In genomic region chr11:33045551-33046255, GRCh38 we compare ENCODE assay signal across 18 cellular contexts. TPM values are rescaled to one million over a fixed set of nuclear protein-coding genes. Genes with fewer than 3 reads are reported as not detected.
DNase-seq lines count a peak whose midpoint lies in the region; ATAC-seq and TF ChIP-seq lines count a peak whose summit lies in the region.
"Had no signal": no experiment of that assay in that cellular context is flagged by ENCODE, and none has a peak within 500 bp of the region (broad histone marks: within the 10 kb centered on the region; RNA-seq: fewer than 3 reads in every experiment).

No MANE protein-coding gene starts in this region.

- intact Hi-C loops in Calu3 (cut with micrococcal nuclease; ENCODE audit: unreplicated experiment), result no loop called here
- intact Hi-C loops in left colon (cut with DNase I, micrococcal nuclease), result no loop called here

- peak overlapping the region; percentile 77 for H3K27ac ChIP-seq in VCaP

- peaks cover 37% of the 10 kb centered on the region for H3K4me1 Mint-ChIP-seq in Calu3 (ENCODE audit: low read depth, unreplicated experiment)

- CTCF ChIA-PET in Calu3 (lab: Charles Lee), result interaction anchor here (0.6 kb wide), 1 partner anchor 312 kb away, joined by 3 read pairs; no protein-coding TSS in a partner anchor

- DNase-seq in Calu3, result peak; percentile 69
- peak; percentile 26 for DNase-seq in LHCN-M2 (ENCODE audit: low read depth)
- DNase-seq in left colon, result peak; percentile 77
- DNase-seq in activated naive CD4-positive, alpha-beta T cell treated with anti-CD3 and anti-CD28 coated beads, Interleukin-2, amount 50 U/mL, for 16 hours, result no peak
- DNase-seq in epidermal melanocyte (ENCODE audit: insufficient read length, low spot score), result no peak
- no peak for DNase-seq in NCI-H82 treated with DMSO at 0.1 percent for 48 hours (lab: John Stamatoyannopoulos, UW; ENCODE audit: unreplicated experiment)
- DNase-seq: activated CD8-positive, alpha-beta memory T cell treated with anti-CD3 and anti-CD28 coated beads, Interleukin-2, amount 50 U/mL, for 4 hours; BE2C; caudate nucleus; DMS53; glutamatergic neuron; kidney; NCI-H1092; T-cell had no signal

- H3K36me3 Mint-ChIP-seq in Calu3 (ENCODE audit: insufficient read depth, unreplicated experiment), result peaks cover under 1% of the 10 kb centered on the region

- no peak overlapping the region for H3K4me3 Mint-ChIP-seq in Calu3 (ENCODE audit: low read depth, unreplicated experiment)
- H3K4me3 Mint-ChIP-seq: T-cell had no signal

- H3K27me3 Mint-ChIP-seq in Calu3 (ENCODE audit: unreplicated experiment), result no peaks in the 10 kb centered on the region
- H3K27me3 Mint-ChIP-seq: T-cell had no signal

- peak; percentile 83 for ATAC-seq in left colon
- no peak for ATAC-seq in GM19035 (IDR thresholded peaks at IDR 0.05; ENCODE audit: unreplicated experiment)
- ATAC-seq: activated naive CD4-positive, alpha-beta T cell treated with anti-CD3 and anti-CD28 coated beads, Interleukin-2, amount 50 U/mL, for 72 hours; Panc1; T-cell had no signal

- BruUV-seq in Calu3 (replicated peaks; lab: Mats Ljungman, UMichigan), result no TSS peak

- TF ChIP-seq CTCF in Calu3 (IDR thresholded peaks at IDR 0.05; ENCODE audit: unreplicated experiment) (no peak), VCaP (conservative IDR thresholded peaks at IDR 0.05) (no peak)

- peak overlapping the region; percentile 22 for H3K27ac Mint-ChIP-seq in Calu3 (ENCODE audit: unreplicated experiment)
- H3K27ac Mint-ChIP-seq: activated naive CD4-positive, alpha-beta T cell treated with anti-CD3 and anti-CD28 coated beads, Interleukin-2, amount 50 U/mL, for 72 hours; T-cell had no signal

- no peaks in the 10 kb centered on the region for H3K9me3 Mint-ChIP-seq in Calu3 (ENCODE audit: low read depth, unreplicated experiment)
- H3K9me3 Mint-ChIP-seq: activated naive CD4-positive, alpha-beta T cell treated with anti-CD3 and anti-CD28 coated beads, Interleukin-2, amount 50 U/mL, for 72 hours; T-cell had no signal

RNA-seq across cellular contexts. Expression of gene TCP11L1, which starts 6.3 kb away (rescaled TPM):
- total RNA-seq in Calu3 (2022) (8.6 and 9.6 TPM in 2 replicates), LHCN-M2 (2014; rRNA removed) (32.6 and 37.5 TPM in 2 replicates), left colon (10 to 100 TPM; 30.7 to 32.9 TPM)
- 13.3 TPM for polyA plus RNA-seq in LHCN-M2 (2012)

RNA-seq across cellular contexts. Expression of gene DEPDC7, which starts 30.0 kb away (rescaled TPM):
- total RNA-seq in Calu3 (2022), result 1.2 and 1.6 TPM in 2 replicates
- total RNA-seq in LHCN-M2 (2014; rRNA removed), result 49.0 and 53.8 TPM in 2 replicates
- polyA plus RNA-seq in LHCN-M2 (2012), result 6.9 TPM
- 1 to 10 TPM; 8.3 to 8.6 TPM for total RNA-seq in left colon

Comparison
In these comparisons a context has a peak if more than half of its experiments do, and no peak if none do; other contexts are left out.
1. DNase-seq: peak in Calu3 (single experiment), LHCN-M2 (single experiment) and left colon (2 of 2); none in activated naive CD4-positive, alpha-beta T cell treated with anti-CD3 and anti-CD28 coated beads, Interleukin-2, amount 50 U/mL, for 16 hours (single experiment), epidermal melanocyte (single experiment) and NCI-H82 treated with DMSO at 0.1 percent for 48 hours (single experiment).